ENCODE assay signal across 9 cellular contexts in the genomic region with DNA sequence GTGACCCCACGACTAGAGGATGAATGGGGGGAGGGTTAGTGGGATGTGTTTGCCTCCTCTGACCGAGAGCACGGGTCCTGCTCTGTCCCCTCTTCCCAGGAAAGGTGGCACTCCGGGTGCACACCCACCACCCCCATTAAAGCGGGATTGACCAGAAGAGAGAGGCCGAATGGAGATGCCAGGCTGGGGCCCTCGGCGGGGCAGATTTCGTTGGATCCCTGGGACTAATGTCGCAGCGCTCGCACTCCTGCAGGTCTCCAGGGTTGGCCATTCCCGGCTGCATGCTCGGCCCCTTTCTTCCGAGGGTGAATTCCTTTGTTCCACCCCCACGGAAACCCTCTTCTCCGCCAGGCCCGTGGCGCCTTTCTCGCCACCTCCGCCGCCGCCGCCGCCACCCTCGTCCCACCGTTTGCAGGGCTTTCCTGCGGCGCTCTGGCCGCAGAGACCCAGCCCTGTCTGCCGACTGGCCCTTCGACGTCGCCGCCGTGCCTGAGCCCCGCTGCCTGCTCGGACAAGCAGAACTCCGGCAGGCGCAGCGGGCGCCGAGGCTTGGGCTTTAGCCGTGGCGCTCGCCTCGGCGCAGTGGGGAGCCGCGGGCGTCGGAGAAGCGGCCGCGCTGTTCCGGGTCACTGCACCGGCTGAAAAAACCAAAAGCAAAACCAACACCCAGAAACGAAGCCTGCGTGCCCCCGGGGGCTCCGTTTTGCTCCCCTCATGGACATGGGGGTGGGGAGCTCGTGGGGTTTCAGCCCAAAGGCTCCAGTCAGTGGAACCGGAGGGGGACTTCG. TPM values are rescaled to one million over a fixed set of nuclear protein-coding genes. Genes with fewer than 3 reads are reported as not detected.
DNase-seq lines count a peak whose midpoint lies in the region; ATAC-seq, FAIRE-seq and TF ChIP-seq lines count a peak whose summit lies in the region.
"Had no signal": no experiment of that assay in that cellular context is flagged by ENCODE, and none has a peak within 500 bp of the region (broad histone marks: within the 10 kb centered on the region; RNA-seq: fewer than 3 reads in every experiment).

No MANE protein-coding gene starts in this region.

- no peaks in the 10 kb centered on the region for H3K9me3 Mint-ChIP-seq in CD8-positive, alpha-beta T cell
- H3K9me3 Mint-ChIP-seq in effector memory CD8-positive, alpha-beta T cell, result no peaks in the 10 kb centered on the region

- peaks cover 63% of the 10 kb centered on the region for H3K27me3 Mint-ChIP-seq in CD8-positive, alpha-beta T cell (ENCODE audit: low read depth)
- peaks cover 92 to 99% of the 10 kb centered on the region in 2 donors for H3K27me3 Mint-ChIP-seq in effector memory CD8-positive, alpha-beta T cell

- peak overlapping the region; percentile 43 for H3K4me3 ChIP-seq in CD8-positive, alpha-beta T cell (ENCODE audit: low read depth, low read length)
- H3K4me3 ChIP-seq in pancreas (peak overlapping the region in 3 of 4 donors; percentile 13 to 21 (median 20)), SJCRH30 (no peak overlapping the region)

- peaks cover 13% of the 10 kb centered on the region for H3K4me1 Mint-ChIP-seq in CD8-positive, alpha-beta T cell (ENCODE audit: low read depth)
- H3K4me1 Mint-ChIP-seq in effector memory CD8-positive, alpha-beta T cell (ENCODE audit: low read depth in 2 of 2), result peaks cover 10 to 15% of the 10 kb centered on the region in 2 donors

- 6 to 7% methylated on average over 57 to 64 of the region's 64 CpGs for WGBS in pancreas, 2 donors

- H3K27ac ChIP-seq in CD8-positive, alpha-beta T cell (ENCODE audit: low read depth, low read length), result no peak overlapping the region
- H3K27ac ChIP-seq in pancreas (no peak overlapping the region), SJCRH30 (no peak overlapping the region)

- peaks cover 35% of the 10 kb centered on the region for H3K27me3 ChIP-seq in CD8-positive, alpha-beta T cell (ENCODE audit: insufficient read depth, low read length)
- H3K27me3 ChIP-seq in pancreas (peaks cover 0 to 27% (median 13%) of the 10 kb centered on the region in 4 donors), SJCRH30 (no peaks in the 10 kb centered on the region)

- intact Hi-C loops in CD8-positive, alpha-beta T cell (cut with DNase I, micrococcal nuclease), result no loop called here
- intact Hi-C loops in pancreas (cut with DNase I), result no loop called here

- no peak overlapping the region for H3K27ac Mint-ChIP-seq in CD8-positive, alpha-beta T cell
- no peak overlapping the region for H3K27ac Mint-ChIP-seq in effector memory CD8-positive, alpha-beta T cell

- CTCF ChIA-PET in CD8-positive, alpha-beta T cell (lab: Charles Lee), result no interaction called here

- no peaks in the 10 kb centered on the region for H3K36me3 Mint-ChIP-seq in CD8-positive, alpha-beta T cell
- peaks cover 3% of the 10 kb centered on the region for H3K36me3 Mint-ChIP-seq in effector memory CD8-positive, alpha-beta T cell (ENCODE audit: insufficient read depth)

- no peak for DNase-seq in CD8-positive, alpha-beta T cell
- peak; percentile 17 for DNase-seq in NCI-H69 (lab: John Stamatoyannopoulos, UW)
- no peak for DNase-seq in effector memory CD8-positive, alpha-beta T cell
- DNase-seq in pancreas, result peak in 1 of 6 donors; percentile 52
- DNase-seq in cerebellar cortex (ENCODE audit: low spot score), result no peak
- no peak for DNase-seq in SJCRH30

- ATAC-seq in CD8-positive, alpha-beta T cell, result peak; percentile 29
- ATAC-seq in effector memory CD8-positive, alpha-beta T cell (replicated peaks), result peak; percentile 42
- ATAC-seq in pancreas (peak in 3 of 4 donors; percentile 27 to 58 (median 31)), HG03139 (IDR thresholded peaks at IDR 0.05; ENCODE audit: unreplicated experiment) (no peak), GM21576 (IDR thresholded peaks at IDR 0.05; ENCODE audit: unreplicated experiment) (no peak)
- ATAC-seq: HCT116 had no signal

- no peak for FAIRE-seq in pancreas (lab: Jason Lieb, UNC)

- no peak for TF ChIP-seq CTCF in CD8-positive, alpha-beta T cell (IDR thresholded peaks at IDR 0.05)
- TF ChIP-seq CTCF in pancreas (IDR thresholded peaks at IDR 0.05), result no peak

- POLR2A ChIA-PET in CD8-positive, alpha-beta T cell (lab: Charles Lee), result no interaction called here

- H3K4me1 ChIP-seq in CD8-positive, alpha-beta T cell (ENCODE audit: insufficient read depth, low read length), result peaks cover 21% of the 10 kb centered on the region
- H3K4me1 ChIP-seq in pancreas (no peaks in the 10 kb centered on the region), SJCRH30 (0 out of 2 replicates have a peak, but pooled peaks cover 3% of the 10 kb centered on the region)

- H3K9me3 ChIP-seq in CD8-positive, alpha-beta T cell (ENCODE audit: low read length), result no peaks in the 10 kb centered on the region
- no peaks in the 10 kb centered on the region for H3K9me3 ChIP-seq in pancreas
- H3K9me3 ChIP-seq in SJCRH30 (replicated peaks), result no peaks in the 10 kb centered on the region

- H3K4me3 Mint-ChIP-seq in CD8-positive, alpha-beta T cell, result peak overlapping the region; percentile 75
- H3K4me3 Mint-ChIP-seq in effector memory CD8-positive, alpha-beta T cell, result peak overlapping the region; percentile 89 to 90

- H3K36me3 ChIP-seq in CD8-positive, alpha-beta T cell (ENCODE audit: insufficient read depth, low read length), result no peaks in the 10 kb centered on the region
- H3K36me3 ChIP-seq in pancreas, result no peaks in the 10 kb centered on the region
- no peaks in the 10 kb centered on the region for H3K36me3 ChIP-seq in SJCRH30

RNA-seq across cellular contexts. Expression of a gene that starts 11.8 kb away (rescaled TPM):
- not detected for total RNA-seq in CD8-positive, alpha-beta T cell
- 1 to 10 TPM in 1 of 6 donors, under 1 TPM in 5; 0.14 to 1.2 (median 0.62) TPM for total RNA-seq in pancreas
- under 1 TPM; 0.05 to 0.30 TPM for polyA plus RNA-seq in pancreas
- 10.3 and 12.2 TPM in 2 replicates for total RNA-seq in SJCRH30 (2014; rRNA removed; shearing (Covaris generic))

Comparison
In these comparisons a context has a peak if more than half of its experiments do, and no peak if none do; other contexts are left out.
1. ATAC-seq: peak in CD8-positive, alpha-beta T cell (single experiment), effector memory CD8-positive, alpha-beta T cell (single experiment) and pancreas (3 of 4); none in HG03139 (single experiment) and GM21576 (single experiment).